15 cellular contexts compared by ENCODE assay signal in genomic region chr4:168593399-168593798, GRCh38.
"Had no signal": no experiment of that assay in that cellular context is flagged by ENCODE, and none has a peak within 500 bp of the region (broad histone marks: within the 10 kb centered on the region; RNA-seq: fewer than 3 reads in every experiment).

No MANE protein-coding gene starts in this region.

- H3K9me3 ChIP-seq: heart right ventricle, thoracic aorta had no signal

- H3K4me3 Mint-ChIP-seq: activated CD4-positive, alpha-beta memory T cell treated with anti-CD3 and anti-CD28 coated beads, Interleukin-2, amount 10 ng/mL, durations not matched to agents 7 days and 5 days; activated naive CD8-positive, alpha-beta T cell treated with anti-CD3 and anti-CD28 coated beads for 36 hours; neural crest cell; stimulated activated naive CD8-positive, alpha-beta T cell treated with anti-CD3 and anti-CD28 coated beads, Interleukin-15, amount 100 ng/mL, for 72 hours; T-helper 2 cell treated with Interferon-gamma antibody and Interleukin-4, amounts not matched to agents 5 μg/mL and 100 μg/mL, for 36 hours had no signal

- H3K9me3 Mint-ChIP-seq: activated CD4-positive, alpha-beta memory T cell treated with anti-CD3 and anti-CD28 coated beads, Interleukin-2, amount 10 ng/mL, durations not matched to agents 7 days and 5 days; activated naive CD8-positive, alpha-beta T cell treated with anti-CD3 and anti-CD28 coated beads for 36 hours; neural crest cell; stimulated activated naive CD8-positive, alpha-beta T cell treated with anti-CD3 and anti-CD28 coated beads, Interleukin-15, amount 100 ng/mL, for 72 hours; T-helper 2 cell treated with Interferon-gamma antibody and Interleukin-4, amounts not matched to agents 5 μg/mL and 100 μg/mL, for 36 hours had no signal

- H3K36me3 Mint-ChIP-seq: activated naive CD8-positive, alpha-beta T cell treated with anti-CD3 and anti-CD28 coated beads for 36 hours had no signal

- H3K4me3 ChIP-seq: heart right ventricle, thoracic aorta had no signal

- ATAC-seq: heart right ventricle; sciatic nerve; stimulated activated naive CD8-positive, alpha-beta T cell treated with anti-CD3 and anti-CD28 coated beads, Interleukin-15, amount 100 ng/mL, for 72 hours had no signal

- H3K27me3 ChIP-seq: heart right ventricle had no signal

- H3K27ac ChIP-seq: heart right ventricle, thoracic aorta had no signal

- FAIRE-seq: frontal cortex had no signal

- H3K27ac Mint-ChIP-seq: activated CD4-positive, alpha-beta memory T cell treated with anti-CD3 and anti-CD28 coated beads, Interleukin-2, amount 10 ng/mL, durations not matched to agents 7 days and 5 days; activated naive CD8-positive, alpha-beta T cell treated with anti-CD3 and anti-CD28 coated beads for 36 hours; stimulated activated naive CD8-positive, alpha-beta T cell treated with anti-CD3 and anti-CD28 coated beads, Interleukin-15, amount 100 ng/mL, for 72 hours; T-helper 2 cell treated with Interferon-gamma antibody and Interleukin-4, amounts not matched to agents 5 μg/mL and 100 μg/mL, for 36 hours had no signal

- H3K36me3 ChIP-seq: heart right ventricle, thoracic aorta had no signal

- DNase-seq: activated CD4-positive, alpha-beta memory T cell treated with anti-CD3 and anti-CD28 coated beads, Interleukin-2, amount 10 ng/mL, durations not matched to agents 7 days and 5 days; activated CD4-positive, alpha-beta T cell treated with anti-CD3 and anti-CD28 coated beads for 1 hour; activated gamma-delta T cell treated with Interleukin-2 at 50 U/mL for 16 hours; activated naive CD8-positive, alpha-beta T cell treated with anti-CD3 and anti-CD28 coated beads for 36 hours; activated T-cell treated with anti-CD3 and anti-CD28 coated beads, Interleukin-2, amount 50 U/mL, for 48 hours; heart right ventricle; islet precursor cell; stimulated activated CD4-positive, alpha-beta T cell treated with anti-CD3 and anti-CD28 coated beads, Interleukin-4, amount 100 ng/mL, for 1 hour; stimulated activated CD8-positive, alpha-beta memory T cell treated with anti-CD3 and anti-CD28 coated beads, Interleukin-4, amount 100 ng/mL, for 48 hours; stimulated activated naive CD8-positive, alpha-beta T cell treated with anti-CD3 and anti-CD28 coated beads, Interleukin-15, amount 100 ng/mL, for 72 hours had no signal

- H3K4me1 Mint-ChIP-seq: activated CD4-positive, alpha-beta memory T cell treated with anti-CD3 and anti-CD28 coated beads, Interleukin-2, amount 10 ng/mL, durations not matched to agents 7 days and 5 days; activated naive CD8-positive, alpha-beta T cell treated with anti-CD3 and anti-CD28 coated beads for 36 hours; neural crest cell; stimulated activated naive CD8-positive, alpha-beta T cell treated with anti-CD3 and anti-CD28 coated beads, Interleukin-15, amount 100 ng/mL, for 72 hours had no signal
